ENCODE assay signal across 16 cellular contexts in genomic region chr13:42137856-42138537, GRCh38.
A peak's percentile ranks its signal among the peaks of the same experiment; 100 is the strongest.
DNase-seq lines count a peak whose midpoint lies in the region; ATAC-seq, FAIRE-seq and TF ChIP-seq lines count a peak whose summit lies in the region.
"Had no signal": no experiment of that assay in that cellular context is flagged by ENCODE, and none has a peak within 500 bp of the region (broad histone marks: within the 10 kb centered on the region; RNA-seq: fewer than 3 reads in every experiment).

No MANE protein-coding gene starts in this region.

- H3K9me3 ChIP-seq in smooth muscle cell (replicated peaks; ENCODE audit: low read depth) (no peaks in the 10 kb centered on the region), pancreas (no peaks in the 10 kb centered on the region)
- H3K9me3 ChIP-seq: BE2C, lower lobe of right lung, right atrium auricular region, upper lobe of left lung had no signal

- no peaks in the 10 kb centered on the region for H3K79me2 ChIP-seq in smooth muscle cell (ENCODE audit: low read depth)

- DNase-seq in GM13977 (ENCODE audit: low spot score) (peak; percentile 10), astrocyte of the spinal cord (ENCODE audit: low read depth, low spot score) (peak; percentile 37), putamen (ENCODE audit: low spot score) (peak; percentile 45), smooth muscle cell (lab: John Stamatoyannopoulos, UW; ENCODE audit: unreplicated experiment) (no peak), pancreas (no peak)
- DNase-seq: BE2C; erythroblast; lower lobe of right lung; NCI-H1105; NCI-H226; stimulated activated CD4-positive, alpha-beta T cell treated with anti-CD3 and anti-CD28 coated beads, Interleukin-2, amount 100 ng/mL, for 48 hours; upper lobe of left lung had no signal

- no peaks in the 10 kb centered on the region for H3F3A ChIP-seq in smooth muscle cell (ENCODE audit: low read depth)

- no peak overlapping the region for H3K4me2 ChIP-seq in smooth muscle cell

- in situ Hi-C loops in GM13977 (cut with MboI; ENCODE audit: low pct_unique_long_range_greater_than_20kb, low sequenced_read_pairs, unreplicated experiment), result no loop called here
- in situ Hi-C loops in astrocyte of the spinal cord (cut with HindIII; ENCODE audit: low sequenced_read_pairs), result no loop called here

- no peak overlapping the region for H3K27ac ChIP-seq in smooth muscle cell (ENCODE audit: low read depth)
- H3K27ac ChIP-seq in pancreas, result no peak overlapping the region
- H3K27ac ChIP-seq: lower lobe of right lung, right atrium auricular region, upper lobe of left lung had no signal

- intact Hi-C loops in pancreas (cut with DNase I), result no loop called here

- FAIRE-seq in pancreas (lab: Jason Lieb, UNC), result no peak

- H3K27me3 ChIP-seq in smooth muscle cell (ENCODE audit: low read depth) (no peaks in the 10 kb centered on the region), pancreas (no peaks in the 10 kb centered on the region)
- H3K27me3 ChIP-seq: BE2C, right atrium auricular region, upper lobe of left lung had no signal

- H3K9ac ChIP-seq in smooth muscle cell (ENCODE audit: low read depth), result no peak overlapping the region

- 87% methylated on average over 3 of the region's 3 CpGs for WGBS in smooth muscle cell (ENCODE audit: low lambda C conversion rate)
- WGBS in pancreas, 2 donors, result 84 to 88% methylated on average over 3 of the region's 3 CpGs

- H3K4me1 ChIP-seq in smooth muscle cell (ENCODE audit: low read depth) (no peaks in the 10 kb centered on the region), pancreas (no peaks in the 10 kb centered on the region)
- H3K4me1 ChIP-seq: BE2C, lower lobe of right lung, right atrium auricular region, upper lobe of left lung had no signal

- ATAC-seq in HG02870 (IDR thresholded peaks at IDR 0.05; ENCODE audit: unreplicated experiment) (peak; percentile 86), pancreas (no peak), HG02763 (IDR thresholded peaks at IDR 0.05; ENCODE audit: unreplicated experiment) (no peak), GM21619 (IDR thresholded peaks at IDR 0.05; ENCODE audit: unreplicated experiment) (no peak)
- ATAC-seq: lower lobe of right lung had no signal

- H3K4me3 ChIP-seq in astrocyte of the spinal cord (ENCODE audit: low read depth, low read length) (no peak overlapping the region), smooth muscle cell (no peak overlapping the region), pancreas (no peak overlapping the region)
- H3K4me3 ChIP-seq: lower lobe of right lung, right atrium auricular region, upper lobe of left lung had no signal

- H2AFZ ChIP-seq in smooth muscle cell (ENCODE audit: low read depth), result no peak overlapping the region

- H4K20me1 ChIP-seq in smooth muscle cell (ENCODE audit: low read depth), result no peaks in the 10 kb centered on the region

- TF ChIP-seq CTCF in GM13977 (IDR thresholded peaks at IDR 0.05; ENCODE audit: extremely low read depth, insufficient read depth, missing control alignments) (no peak), astrocyte of the spinal cord (IDR thresholded peaks at IDR 0.05; ENCODE audit: low read depth, low read length) (no peak), smooth muscle cell (IDR thresholded peaks at IDR 0.05; ENCODE audit: borderline replicate concordance, insufficient read depth, poor library complexity, severe bottlenecking) (no peak), pancreas (IDR thresholded peaks at IDR 0.05) (no peak)

- H3K36me3 ChIP-seq in smooth muscle cell (ENCODE audit: low read depth), result no peaks in the 10 kb centered on the region
- no peaks in the 10 kb centered on the region for H3K36me3 ChIP-seq in pancreas
- H3K36me3 ChIP-seq: BE2C, lower lobe of right lung, right atrium auricular region had no signal

Comparison
In these comparisons a context has a peak if more than half of its experiments do, and no peak if none do; other contexts are left out.
1. DNase-seq: peak in GM13977 (single experiment), astrocyte of the spinal cord (single experiment) and putamen (single experiment); none in smooth muscle cell (single experiment) and pancreas (0 of 6).